ENCODE assay signal across 2 cellular contexts in genomic region chr7:144824360-144824759, GRCh38.
TF ChIP-seq lines count a peak whose summit lies in the region.

No MANE protein-coding gene starts in this region.

TF ChIP-seq in IMR-90, 13 proteins besides CTCF, POLR2A, EP300 and RAD21:
- no peak for TF ChIP-seq CHD1 (IDR thresholded peaks at IDR 0.05; ENCODE audit: low read depth, low read length)
- no peak for TF ChIP-seq CEBPB (IDR thresholded peaks at IDR 0.05; ENCODE audit: low read depth, low read length)
- no peak for TF ChIP-seq RCOR1 (IDR thresholded peaks at IDR 0.05; ENCODE audit: insufficient replicate concordance, low read length)
- TF ChIP-seq RFX5 (IDR thresholded peaks at IDR 0.05; ENCODE audit: low read depth, low read length) = no peak

TF ChIP-seq in HepG2, 621 proteins besides CTCF, POLR2A, EP300 and RAD21:
- TF ChIP-seq KDM5B (CRISPR knock-in tag; IDR thresholded peaks at IDR 0.05; ENCODE audit: borderline replicate concordance) = no peak
- no peak for TF ChIP-seq BRCA1 (CRISPR knock-in tag; IDR thresholded peaks at IDR 0.05)
- no peak for TF ChIP-seq ZNF607 (CRISPR knock-in tag; IDR thresholded peaks at IDR 0.05; ENCODE audit: borderline replicate concordance)
- TF ChIP-seq ZNF597 (CRISPR knock-in tag; IDR thresholded peaks at IDR 0.05) = no peak
- TF ChIP-seq GTF2F1 (IDR thresholded peaks at IDR 0.05; ENCODE audit: low read length) = no peak
- no peak for TF ChIP-seq ZNF614 (CRISPR knock-in tag; IDR thresholded peaks at IDR 0.05; ENCODE audit: borderline replicate concordance)
